8 cellular contexts compared by ENCODE assay signal in genomic region chr5:176994460-176995121, GRCh38. TPM values are rescaled to one million over a fixed set of nuclear protein-coding genes. Genes with fewer than 3 reads are reported as not detected.
DNase-seq lines count a peak whose midpoint lies in the region; ATAC-seq and TF ChIP-seq lines count a peak whose summit lies in the region.

No MANE protein-coding gene starts in this region.

- no peak for DNase-seq in activated CD4-positive, alpha-beta T cell treated with anti-CD3 and anti-CD28 coated beads for 36 hours
- DNase-seq in activated CD4-positive, alpha-beta T cell treated with anti-CD3 and anti-CD28 coated beads for 48 hours, result no peak
- DNase-seq in OCI-M2 (lab: John Stamatoyannopoulos, UW; ENCODE audit: unreplicated experiment) (peak; percentile 66), germinal center (ENCODE audit: low spot score) (peak; percentile 66), HEK293T (ENCODE audit: extremely low spot score) (no peak), NCI-H82 (lab: John Stamatoyannopoulos, UW) (no peak), NCI-H446 (lab: John Stamatoyannopoulos, UW) (no peak)
- DNase-seq in stimulated activated naive B cell treated with anti-CD40 and anti-IgM and Interleukin-4, amounts not matched to agents 10 μg/mL and 1 μg/mL and 100 μg/mL, for 72 hours, result peak; percentile 43

- no peaks in the 10 kb centered on the region for H3K27me3 Mint-ChIP-seq in activated CD4-positive, alpha-beta T cell treated with anti-CD3 and anti-CD28 coated beads for 36 hours
- no peaks in the 10 kb centered on the region for H3K27me3 Mint-ChIP-seq in stimulated activated naive B cell treated with anti-CD40 and anti-IgM and Interleukin-4, amounts not matched to agents 10 μg/mL and 1 μg/mL and 100 μg/mL, for 72 hours

- no peak overlapping the region for H3K4me3 Mint-ChIP-seq in activated CD4-positive, alpha-beta T cell treated with anti-CD3 and anti-CD28 coated beads for 36 hours
- peak overlapping the region in 1 of 2 donors; percentile 30 for H3K4me3 Mint-ChIP-seq in stimulated activated naive B cell treated with anti-CD40 and anti-IgM and Interleukin-4, amounts not matched to agents 10 μg/mL and 1 μg/mL and 100 μg/mL, for 72 hours

- CTCF ChIA-PET in activated CD4-positive, alpha-beta T cell treated with anti-CD3 and anti-CD28 coated beads for 36 hours (lab: Charles Lee), result interaction anchor here (1.0 kb wide), 1 partner anchor 10 kb away, joined by 3 read pairs; no protein-coding TSS in a partner anchor
- CTCF ChIA-PET in HEK293T (lab: Yijun Ruan, JAX), result no interaction called here

- peaks cover 33% of the 10 kb centered on the region for H3K36me3 Mint-ChIP-seq in activated CD4-positive, alpha-beta T cell treated with anti-CD3 and anti-CD28 coated beads for 36 hours (ENCODE audit: low read depth)
- peaks cover 9 to 17% of the 10 kb centered on the region in 2 donors for H3K36me3 Mint-ChIP-seq in stimulated activated naive B cell treated with anti-CD40 and anti-IgM and Interleukin-4, amounts not matched to agents 10 μg/mL and 1 μg/mL and 100 μg/mL, for 72 hours

- peaks cover 6% of the 10 kb centered on the region for H3K9me3 Mint-ChIP-seq in activated CD4-positive, alpha-beta T cell treated with anti-CD3 and anti-CD28 coated beads for 36 hours (ENCODE audit: low read depth)
- no peaks in the 10 kb centered on the region for H3K9me3 Mint-ChIP-seq in stimulated activated naive B cell treated with anti-CD40 and anti-IgM and Interleukin-4, amounts not matched to agents 10 μg/mL and 1 μg/mL and 100 μg/mL, for 72 hours

- H3K27ac Mint-ChIP-seq in activated CD4-positive, alpha-beta T cell treated with anti-CD3 and anti-CD28 coated beads for 36 hours, result peak overlapping the region; percentile 59
- peak overlapping the region; percentile 80 for H3K27ac Mint-ChIP-seq in stimulated activated naive B cell treated with anti-CD40 and anti-IgM and Interleukin-4, amounts not matched to agents 10 μg/mL and 1 μg/mL and 100 μg/mL, for 72 hours

- POLR2A ChIA-PET in activated CD4-positive, alpha-beta T cell treated with anti-CD3 and anti-CD28 coated beads for 36 hours (lab: Charles Lee), result interaction anchor here (0.5 to 0.6 kb wide), 2 partner anchors 8 to 357 kb away, joined by 3 read pairs; partner anchors contain the start of gene LMAN2
- POLR2A ChIA-PET in HEK293T (lab: Yijun Ruan, JAX), result no interaction called here

- intact Hi-C loops in activated CD4-positive, alpha-beta T cell treated with anti-CD3 and anti-CD28 coated beads for 36 hours (cut with DNase I, micrococcal nuclease), result no loop called here

- ATAC-seq in activated CD4-positive, alpha-beta T cell treated with anti-CD3 and anti-CD28 coated beads for 36 hours, result no peak
- ATAC-seq in stimulated activated naive B cell treated with anti-CD40 and anti-IgM and Interleukin-4, amounts not matched to agents 10 μg/mL and 1 μg/mL and 100 μg/mL, for 72 hours (replicated peaks), result peak; percentile 91 to 97

- peaks cover 36% of the 10 kb centered on the region for H3K4me1 Mint-ChIP-seq in activated CD4-positive, alpha-beta T cell treated with anti-CD3 and anti-CD28 coated beads for 36 hours
- peaks cover 30 to 69% of the 10 kb centered on the region in 2 donors for H3K4me1 Mint-ChIP-seq in stimulated activated naive B cell treated with anti-CD40 and anti-IgM and Interleukin-4, amounts not matched to agents 10 μg/mL and 1 μg/mL and 100 μg/mL, for 72 hours

TF ChIP-seq in HEK293T, 16 proteins besides CTCF, POLR2A, EP300 and RAD21:
- TF ChIP-seq FOXK2 (IDR thresholded peaks at IDR 0.05) (no peak), FOXA1 (IDR thresholded peaks at IDR 0.05) (no peak), CTBP1 (IDR thresholded peaks at IDR 0.05; ENCODE audit: borderline replicate concordance) (no peak), ZNF384 (IDR thresholded peaks at IDR 0.05) (no peak), ARNT (IDR thresholded peaks at IDR 0.05) (no peak), FOXM1 (IDR thresholded peaks at IDR 0.05; ENCODE audit: borderline replicate concordance) (no peak), NFRKB (IDR thresholded peaks at IDR 0.05) (no peak), SUZ12 (IDR thresholded peaks at IDR 0.05) (no peak), TARDBP (IDR thresholded peaks at IDR 0.05) (no peak), L3MBTL2 (conservative IDR thresholded peaks at IDR 0.05) (no peak), ELF4 (IDR thresholded peaks at IDR 0.05) (no peak), LEF1 (IDR thresholded peaks at IDR 0.05; ENCODE audit: borderline replicate concordance) (no peak)
- TF ChIP-seq, protein P1, sequence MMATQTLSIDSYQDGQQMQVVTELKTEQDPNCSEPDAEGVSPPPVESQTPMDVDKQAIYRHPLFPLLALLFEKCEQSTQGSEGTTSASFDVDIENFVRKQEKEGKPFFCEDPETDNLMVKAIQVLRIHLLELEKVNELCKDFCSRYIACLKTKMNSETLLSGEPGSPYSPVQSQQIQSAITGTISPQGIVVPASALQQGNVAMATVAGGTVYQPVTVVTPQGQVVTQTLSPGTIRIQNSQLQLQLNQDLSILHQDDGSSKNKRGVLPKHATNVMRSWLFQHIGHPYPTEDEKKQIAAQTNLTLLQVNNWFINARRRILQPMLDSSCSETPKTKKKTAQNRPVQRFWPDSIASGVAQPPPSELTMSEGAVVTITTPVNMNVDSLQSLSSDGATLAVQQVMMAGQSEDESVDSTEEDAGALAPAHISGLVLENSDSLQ (IDR thresholded peaks at IDR 0.05), result no peak

RNA-seq across cellular contexts. Expression of gene UIMC1, which starts 12.0 kb away (rescaled TPM):
- total RNA-seq in activated CD4-positive, alpha-beta T cell treated with anti-CD3 and anti-CD28 coated beads for 36 hours, result 10 to 100 TPM; 50.4 to 53.4 TPM

RNA-seq across cellular contexts. Expression of gene ZNF346, which starts 27.9 kb away (rescaled TPM):
- 10 to 100 TPM; 16.5 to 23.3 TPM for total RNA-seq in activated CD4-positive, alpha-beta T cell treated with anti-CD3 and anti-CD28 coated beads for 36 hours

Comparison
In these comparisons a context has a peak if more than half of its experiments do, and no peak if none do; other contexts are left out.
1. DNase-seq: peak in OCI-M2 (single experiment), germinal center (single experiment) and stimulated activated naive B cell treated with anti-CD40 and anti-IgM and Interleukin-4, amounts not matched to agents 10 μg/mL and 1 μg/mL and 100 μg/mL, for 72 hours (single experiment); none in activated CD4-positive, alpha-beta T cell treated with anti-CD3 and anti-CD28 coated beads for 36 hours (single experiment), activated CD4-positive, alpha-beta T cell treated with anti-CD3 and anti-CD28 coated beads for 48 hours (single experiment), HEK293T (single experiment), NCI-H82 (single experiment) and NCI-H446 (0 of 2).